In the genomic region with DNA sequence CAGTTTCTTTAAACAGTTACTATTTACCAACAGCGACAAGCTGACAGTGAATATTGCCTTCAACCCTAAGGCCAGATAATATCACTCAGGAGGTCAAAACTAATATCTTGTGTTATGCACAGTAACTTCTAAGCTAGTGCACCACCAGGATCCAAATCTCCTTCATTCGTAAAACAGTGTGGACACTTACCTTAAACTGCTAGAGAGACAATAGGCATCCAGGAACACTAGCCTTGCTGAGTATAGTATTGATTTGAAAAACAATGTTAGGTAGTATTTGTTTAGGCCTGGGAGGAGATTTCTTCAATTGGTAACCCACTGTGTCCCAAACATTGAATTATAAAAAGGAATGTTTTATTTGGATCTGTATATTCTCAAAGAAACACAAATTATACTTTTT, we compare ENCODE assay signal across 30 cellular contexts.
"Had no signal": no experiment of that assay in that cellular context is flagged by ENCODE, and none has a peak within 500 bp of the region (broad histone marks: within the 10 kb centered on the region; RNA-seq: fewer than 3 reads in every experiment).

No MANE protein-coding gene starts in this region.

- H3K9me3 ChIP-seq: adrenal gland, body of pancreas, esophagus squamous epithelium, heart left ventricle had no signal

- H3K36me3 Mint-ChIP-seq: activated naive CD4-positive, alpha-beta T cell treated with anti-CD3 and anti-CD28 coated beads, Interleukin-2, amount 50 U/mL, for 24 hours; activated naive CD8-positive, alpha-beta T cell treated with anti-CD3 and anti-CD28 coated beads for 36 hours had no signal

- H3K36me3 ChIP-seq: adrenal gland, esophagus squamous epithelium, heart left ventricle had no signal

- H3K27me3 ChIP-seq: adrenal gland, body of pancreas, esophagus squamous epithelium, heart left ventricle had no signal

- H3K4me1 ChIP-seq: adrenal gland, body of pancreas, esophagus squamous epithelium, heart left ventricle had no signal

- H3K27me3 Mint-ChIP-seq: activated CD8-positive, alpha-beta T cell treated with anti-CD3 and anti-CD28 coated beads for 36 hours; activated naive CD4-positive, alpha-beta T cell treated with anti-CD3 and anti-CD28 coated beads, Interleukin-2, amount 50 U/mL, for 24 hours; activated naive CD8-positive, alpha-beta T cell treated with anti-CD3 and anti-CD28 coated beads for 36 hours; activated naive CD8-positive, alpha-beta T cell treated with anti-CD3 and anti-CD28 coated beads, Interleukin-2, amount 50 U/mL, for 24 hours had no signal

- DNase-seq: activated CD4-positive, alpha-beta T cell treated with anti-CD3 and anti-CD28 coated beads for 48 hours; activated CD4-positive, alpha-beta T cell treated with anti-CD3 and anti-CD28 coated beads, Interleukin-2, amount 50 U/mL, for 1 hour; activated CD4-positive, alpha-beta T cell treated with anti-CD3 and anti-CD28 coated beads, Interleukin-2, amount 50 U/mL, for 48 hours; activated CD8-positive, alpha-beta memory T cell treated with anti-CD3 and anti-CD28 coated beads for 24 hours; activated CD8-positive, alpha-beta T cell treated with anti-CD3 and anti-CD28 coated beads for 36 hours; activated effector memory CD4-positive, alpha-beta T cell treated with anti-CD3 and anti-CD28 coated beads, Interleukin-2, amount 50 U/mL, for 16 hours; activated naive CD4-positive, alpha-beta T cell treated with anti-CD3 and anti-CD28 coated beads for 36 hours; activated naive CD8-positive, alpha-beta T cell treated with anti-CD3 and anti-CD28 coated beads for 36 hours; activated naive CD8-positive, alpha-beta T cell treated with anti-CD3 and anti-CD28 coated beads, Interleukin-2, amount 50 U/mL, for 24 hours; activated T-cell treated with anti-CD3 and anti-CD28 coated beads, Interleukin-2, amount 50 U/mL, for 4 hours; adrenal gland; amygdala; aorta; body of pancreas; caudate nucleus; cortex of kidney; dermis blood vessel endothelial cell; effector CD4-positive, alpha-beta T cell; esophagus squamous epithelium; foreskin melanocyte; glutamatergic neuron; heart left ventricle; T-helper 2 cell had no signal

- H3K27ac ChIP-seq: adrenal gland, body of pancreas, epithelial cell of prostate, esophagus squamous epithelium, heart left ventricle had no signal

- H3K4me3 ChIP-seq: adrenal gland, body of pancreas, esophagus squamous epithelium, heart left ventricle had no signal

- H3K9me3 Mint-ChIP-seq: activated CD8-positive, alpha-beta T cell treated with anti-CD3 and anti-CD28 coated beads for 36 hours; activated naive CD4-positive, alpha-beta T cell treated with anti-CD3 and anti-CD28 coated beads for 36 hours; activated naive CD4-positive, alpha-beta T cell treated with anti-CD3 and anti-CD28 coated beads, Interleukin-2, amount 50 U/mL, for 24 hours; activated naive CD8-positive, alpha-beta T cell treated with anti-CD3 and anti-CD28 coated beads for 36 hours; activated naive CD8-positive, alpha-beta T cell treated with anti-CD3 and anti-CD28 coated beads, Interleukin-2, amount 50 U/mL, for 24 hours; activated T-helper 1 cell treated with anti-CD3 and anti-CD28 coated beads, Interleukin-12 subunit alpha, Interleukin-12 subunit beta, Interleukin-2, Interleukin-4 antibody, amounts not matched to agents 30 ng/mL and 10 ng/mL and 1 ng/mL, durations not matched to agents 14 hours and 24 hours and 36 hours; activated T-helper 2 cell treated with anti-CD3 and anti-CD28 coated beads, Interferon-gamma antibody, Interleukin-2, Interleukin-4, amounts not matched to agents 10 μg/mL and 5 μg/mL and 100 μg/mL, durations not matched to agents 14 hours and 24 hours and 36 hours had no signal

- H3K4me1 Mint-ChIP-seq: activated naive CD4-positive, alpha-beta T cell treated with anti-CD3 and anti-CD28 coated beads, Interleukin-2, amount 50 U/mL, for 24 hours; activated naive CD8-positive, alpha-beta T cell treated with anti-CD3 and anti-CD28 coated beads for 36 hours; activated naive CD8-positive, alpha-beta T cell treated with anti-CD3 and anti-CD28 coated beads, Interleukin-2, amount 50 U/mL, for 24 hours had no signal

- ATAC-seq: activated CD4-positive, CD25-positive, alpha-beta regulatory T cell treated with anti-CD3 and anti-CD28 coated beads, Interleukin-2, amount 50 U/mL, for 24 hours; activated CD8-positive, alpha-beta T cell treated with anti-CD3 and anti-CD28 coated beads for 36 hours; activated naive CD8-positive, alpha-beta T cell treated with anti-CD3 and anti-CD28 coated beads, Interleukin-2, amount 50 U/mL, for 24 hours; activated T-cell treated with anti-CD3 and anti-CD28 coated beads, Interleukin-2, amount 50 U/mL, for 4 hours; body of pancreas; heart left ventricle had no signal

- H3K4me3 Mint-ChIP-seq: activated CD8-positive, alpha-beta T cell treated with anti-CD3 and anti-CD28 coated beads for 36 hours; activated naive CD4-positive, alpha-beta T cell treated with anti-CD3 and anti-CD28 coated beads for 36 hours; activated naive CD4-positive, alpha-beta T cell treated with anti-CD3 and anti-CD28 coated beads, Interleukin-2, amount 50 U/mL, for 24 hours; activated naive CD8-positive, alpha-beta T cell treated with anti-CD3 and anti-CD28 coated beads for 36 hours; activated naive CD8-positive, alpha-beta T cell treated with anti-CD3 and anti-CD28 coated beads, Interleukin-2, amount 50 U/mL, for 24 hours; activated T-cell treated with anti-CD3 and anti-CD28 coated beads, Interleukin-2, amount 50 U/mL, for 4 hours; activated T-helper 1 cell treated with anti-CD3 and anti-CD28 coated beads, Interleukin-12 subunit alpha, Interleukin-12 subunit beta, Interleukin-2, Interleukin-4 antibody, amounts not matched to agents 30 ng/mL and 10 ng/mL and 1 ng/mL, durations not matched to agents 14 hours and 24 hours and 36 hours had no signal

- FAIRE-seq: colon, endothelial cell of umbilical vein had no signal

- H3K27ac Mint-ChIP-seq: activated CD8-positive, alpha-beta T cell treated with anti-CD3 and anti-CD28 coated beads for 36 hours; activated naive CD4-positive, alpha-beta T cell treated with anti-CD3 and anti-CD28 coated beads for 36 hours; activated naive CD4-positive, alpha-beta T cell treated with anti-CD3 and anti-CD28 coated beads, Interleukin-2, amount 50 U/mL, for 24 hours; activated naive CD8-positive, alpha-beta T cell treated with anti-CD3 and anti-CD28 coated beads for 36 hours; activated naive CD8-positive, alpha-beta T cell treated with anti-CD3 and anti-CD28 coated beads, Interleukin-2, amount 50 U/mL, for 24 hours; activated T-helper 1 cell treated with anti-CD3 and anti-CD28 coated beads, Interleukin-12 subunit alpha, Interleukin-12 subunit beta, Interleukin-2, Interleukin-4 antibody, amounts not matched to agents 30 ng/mL and 10 ng/mL and 1 ng/mL, durations not matched to agents 14 hours and 24 hours and 36 hours; activated T-helper 2 cell treated with anti-CD3 and anti-CD28 coated beads, Interferon-gamma antibody, Interleukin-2, Interleukin-4, amounts not matched to agents 10 μg/mL and 5 μg/mL and 100 μg/mL, durations not matched to agents 14 hours and 24 hours and 36 hours had no signal
